In genomic region chr2:200308001-200308400, GRCh38 we compare ENCODE assay signal across 1 cellular context.
TF ChIP-seq lines count a peak whose summit lies in the region.

No MANE protein-coding gene starts in this region.

TF ChIP-seq in HEK293, 187 proteins besides CTCF, POLR2A, EP300 and RAD21 (continued from another document):
- TF ChIP-seq, protein P1, sequence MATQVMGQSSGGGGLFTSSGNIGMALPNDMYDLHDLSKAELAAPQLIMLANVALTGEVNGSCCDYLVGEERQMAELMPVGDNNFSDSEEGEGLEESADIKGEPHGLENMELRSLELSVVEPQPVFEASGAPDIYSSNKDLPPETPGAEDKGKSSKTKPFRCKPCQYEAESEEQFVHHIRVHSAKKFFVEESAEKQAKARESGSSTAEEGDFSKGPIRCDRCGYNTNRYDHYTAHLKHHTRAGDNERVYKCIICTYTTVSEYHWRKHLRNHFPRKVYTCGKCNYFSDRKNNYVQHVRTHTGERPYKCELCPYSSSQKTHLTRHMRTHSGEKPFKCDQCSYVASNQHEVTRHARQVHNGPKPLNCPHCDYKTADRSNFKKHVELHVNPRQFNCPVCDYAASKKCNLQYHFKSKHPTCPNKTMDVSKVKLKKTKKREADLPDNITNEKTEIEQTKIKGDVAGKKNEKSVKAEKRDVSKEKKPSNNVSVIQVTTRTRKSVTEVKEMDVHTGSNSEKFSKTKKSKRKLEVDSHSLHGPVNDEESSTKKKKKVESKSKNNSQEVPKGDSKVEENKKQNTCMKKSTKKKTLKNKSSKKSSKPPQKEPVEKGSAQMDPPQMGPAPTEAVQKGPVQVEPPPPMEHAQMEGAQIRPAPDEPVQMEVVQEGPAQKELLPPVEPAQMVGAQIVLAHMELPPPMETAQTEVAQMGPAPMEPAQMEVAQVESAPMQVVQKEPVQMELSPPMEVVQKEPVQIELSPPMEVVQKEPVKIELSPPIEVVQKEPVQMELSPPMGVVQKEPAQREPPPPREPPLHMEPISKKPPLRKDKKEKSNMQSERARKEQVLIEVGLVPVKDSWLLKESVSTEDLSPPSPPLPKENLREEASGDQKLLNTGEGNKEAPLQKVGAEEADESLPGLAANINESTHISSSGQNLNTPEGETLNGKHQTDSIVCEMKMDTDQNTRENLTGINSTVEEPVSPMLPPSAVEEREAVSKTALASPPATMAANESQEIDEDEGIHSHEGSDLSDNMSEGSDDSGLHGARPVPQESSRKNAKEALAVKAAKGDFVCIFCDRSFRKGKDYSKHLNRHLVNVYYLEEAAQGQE (tag by site-specific recombination; IDR thresholded peaks at IDR 0.05): no peak
- TF ChIP-seq ZNF214 (tag by site-specific recombination; IDR thresholded peaks at IDR 0.05; ENCODE audit: borderline replicate concordance) (no peak), SP2 (tag by site-specific recombination; IDR thresholded peaks at IDR 0.05) (no peak), ZNF302 (tag by site-specific recombination; IDR thresholded peaks at IDR 0.05; ENCODE audit: low read depth) (no peak), ZNF530 (tag by site-specific recombination; IDR thresholded peaks at IDR 0.05; ENCODE audit: low read depth) (no peak), ZNF140 (tag by site-specific recombination; IDR thresholded peaks at IDR 0.05) (no peak), ZNF354C (tag by site-specific recombination; IDR thresholded peaks at IDR 0.05; ENCODE audit: borderline replicate concordance, low read depth) (no peak), KLF10 (tag by site-specific recombination; IDR thresholded peaks at IDR 0.05) (no peak), ZNF132 (tag by site-specific recombination; IDR thresholded peaks at IDR 0.05; ENCODE audit: borderline replicate concordance) (no peak), SCRT2 (tag by site-specific recombination; IDR thresholded peaks at IDR 0.05) (no peak), ZNF664 (tag by site-specific recombination; IDR thresholded peaks at IDR 0.05) (no peak), ZBTB21 (tag by site-specific recombination; IDR thresholded peaks at IDR 0.05) (no peak), ZNF776 (tag by site-specific recombination; IDR thresholded peaks at IDR 0.05; ENCODE audit: borderline replicate concordance) (no peak), ZNF645 (tag by site-specific recombination; IDR thresholded peaks at IDR 0.05) (no peak)
TF ChIP-seq in HEK293: peak in this region for 0.
